In the genomic region with DNA sequence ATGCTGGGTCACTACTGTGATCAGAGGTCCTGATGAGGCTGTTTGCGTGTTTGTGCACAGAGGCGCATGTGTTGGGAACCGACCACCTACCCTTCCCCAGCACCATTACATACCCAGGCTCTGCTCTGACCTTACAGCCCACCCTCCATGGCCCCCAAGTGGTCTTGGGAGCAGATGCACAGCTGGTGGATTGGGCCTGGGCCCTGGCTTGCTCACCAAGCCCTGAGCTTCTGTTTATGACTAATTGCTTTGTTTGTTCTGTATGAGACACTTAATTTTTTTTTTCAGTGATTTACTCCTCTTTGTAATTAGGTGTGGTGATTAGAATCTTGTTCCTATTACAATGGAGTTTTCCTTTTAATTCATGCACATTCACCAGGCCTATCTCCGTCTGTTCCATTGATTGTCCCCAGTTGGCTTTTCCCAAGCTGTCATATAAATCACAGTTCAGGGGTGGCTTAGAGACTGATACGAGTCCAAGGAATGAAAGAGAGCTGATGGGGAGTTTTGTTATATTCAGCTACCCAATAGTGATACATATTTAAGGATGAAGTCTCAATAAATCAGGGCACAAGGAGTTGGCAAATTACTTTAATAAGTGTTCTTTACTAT, we compare ENCODE assay signal across 25 cellular contexts.
DNase-seq lines count a peak whose midpoint lies in the region; ATAC-seq and TF ChIP-seq lines count a peak whose summit lies in the region.
"Had no signal": no experiment of that assay in that cellular context is flagged by ENCODE, and none has a peak within 500 bp of the region (broad histone marks: within the 10 kb centered on the region; RNA-seq: fewer than 3 reads in every experiment).

No MANE protein-coding gene starts in this region.

- peaks cover 30% of the 10 kb centered on the region for H3K4me1 Mint-ChIP-seq in endodermal cell

- TF ChIP-seq CTCF in endodermal cell (conservative IDR thresholded peaks at IDR 0.05): no peak

- no peaks in the 10 kb centered on the region for H3K36me3 ChIP-seq in endodermal cell (ENCODE audit: control insufficient read depth, insufficient read depth, low read length)
- H3K36me3 ChIP-seq: MG63, upper lobe of right lung had no signal

- ATAC-seq in HG03025 (IDR thresholded peaks at IDR 0.05; ENCODE audit: low FRiP score, unreplicated experiment): no peak
- ATAC-seq: activated CD4-positive, alpha-beta T cell treated with anti-CD3 and anti-CD28 coated beads for 36 hours; left cardiac atrium; natural killer cell treated with Interleukin-12 subunit alpha and Interleukin-12 subunit beta and Interleukin-15 and Interleukin-18, amount 100 ng/mL, for 72 hours; stimulated activated naive B cell treated with anti-CD40 and anti-IgM and Interleukin-4, amounts not matched to agents 10 μg/mL and 1 μg/mL and 100 μg/mL, for 72 hours; upper lobe of right lung had no signal

- H3K27me3 ChIP-seq in endodermal cell (ENCODE audit: control insufficient read depth, insufficient read depth, low read length, poor library complexity, severe bottlenecking): no peaks in the 10 kb centered on the region
- H3K27me3 ChIP-seq: MG63, upper lobe of right lung had no signal

- H3K9ac ChIP-seq in endodermal cell (ENCODE audit: extremely low read depth, low read length, poor library complexity, severe bottlenecking): no peak overlapping the region

- no peak overlapping the region for H3K27ac Mint-ChIP-seq in endodermal cell
- H3K27ac Mint-ChIP-seq: activated CD4-positive, alpha-beta T cell treated with anti-CD3 and anti-CD28 coated beads for 36 hours; natural killer cell treated with Interleukin-12 subunit alpha and Interleukin-12 subunit beta and Interleukin-15 and Interleukin-18, amount 100 ng/mL, for 72 hours had no signal

- H3K36me3 Mint-ChIP-seq in endodermal cell (ENCODE audit: low read depth): peaks cover 2% of the 10 kb centered on the region
- H3K36me3 Mint-ChIP-seq: activated naive CD4-positive, alpha-beta T cell treated with anti-CD3 and anti-CD28 coated beads, Interleukin-2, amount 50 U/mL, for 24 hours; natural killer cell treated with Interleukin-12 subunit alpha and Interleukin-12 subunit beta and Interleukin-15 and Interleukin-18, amount 100 ng/mL, for 72 hours had no signal

- H3K27me3 Mint-ChIP-seq in endodermal cell (ENCODE audit: insufficient read depth): no peaks in the 10 kb centered on the region
- H3K27me3 Mint-ChIP-seq: activated CD4-positive, alpha-beta T cell treated with anti-CD3 and anti-CD28 coated beads for 36 hours; activated naive CD4-positive, alpha-beta T cell treated with anti-CD3 and anti-CD28 coated beads, Interleukin-2, amount 50 U/mL, for 24 hours; stimulated activated naive B cell treated with anti-CD40 and anti-IgM and Interleukin-4, amounts not matched to agents 10 μg/mL and 1 μg/mL and 100 μg/mL, for 72 hours had no signal

- 86% methylated on average over 4 of the region's 5 CpGs; no CpG with 5 or more reads in 1 of the 2 experiments for WGBS in endodermal cell (ENCODE audit: insufficient coverage in 1 of 2, insufficient read length in 1 of 2), 2 experiments

- peaks cover 33% of the 10 kb centered on the region for H3K4me1 ChIP-seq in endodermal cell (ENCODE audit: control insufficient read depth, insufficient read depth, low read length)
- H3K4me1 ChIP-seq: upper lobe of right lung had no signal

- H3K4me3 ChIP-seq in endodermal cell (ENCODE audit: low read length): no peak overlapping the region
- H3K4me3 ChIP-seq: MG63, upper lobe of right lung had no signal

- H3K4me3 Mint-ChIP-seq in endodermal cell: no peak overlapping the region
- H3K4me3 Mint-ChIP-seq: activated CD4-positive, alpha-beta T cell treated with anti-CD3 and anti-CD28 coated beads for 36 hours; activated naive CD4-positive, alpha-beta T cell treated with anti-CD3 and anti-CD28 coated beads, Interleukin-2, amount 50 U/mL, for 24 hours; natural killer cell treated with Interleukin-12 subunit alpha and Interleukin-12 subunit beta and Interleukin-15 and Interleukin-18, amount 100 ng/mL, for 72 hours; stimulated activated naive B cell treated with anti-CD40 and anti-IgM and Interleukin-4, amounts not matched to agents 10 μg/mL and 1 μg/mL and 100 μg/mL, for 72 hours had no signal

- H3K9me3 Mint-ChIP-seq in endodermal cell: no peaks in the 10 kb centered on the region
- H3K9me3 Mint-ChIP-seq: activated naive CD4-positive, alpha-beta T cell treated with anti-CD3 and anti-CD28 coated beads, Interleukin-2, amount 50 U/mL, for 24 hours; natural killer cell treated with Interleukin-12 subunit alpha and Interleukin-12 subunit beta and Interleukin-15 and Interleukin-18, amount 100 ng/mL, for 72 hours; stimulated activated naive B cell treated with anti-CD40 and anti-IgM and Interleukin-4, amounts not matched to agents 10 μg/mL and 1 μg/mL and 100 μg/mL, for 72 hours had no signal

- peak overlapping the region; percentile 0 for H3K27ac ChIP-seq in endodermal cell (ENCODE audit: low read depth, low read length)
- H3K27ac ChIP-seq: upper lobe of right lung had no signal

- DNase-seq in NCI-H2171 treated with DMSO at 0.1 percent for 48 hours (lab: John Stamatoyannopoulos, UW) (peak; percentile 76), NCI-H2171 (lab: John Stamatoyannopoulos, UW) (no peak), NCI-H82 (lab: John Stamatoyannopoulos, UW) (peak; percentile 91), endodermal cell (no peak), OCI-M2 (lab: John Stamatoyannopoulos, UW; ENCODE audit: unreplicated experiment) (no peak), NCI-H2029 treated with DMSO at 0.1 percent for 48 hours (lab: John Stamatoyannopoulos, UW) (no peak)
- no peak for DNase-seq in stimulated activated CD8-positive, alpha-beta memory T cell treated with anti-CD3 and anti-CD28 coated beads, Interleukin-4, amount 100 ng/mL, for 48 hours
- DNase-seq: 8988T; activated CD4-positive, alpha-beta T cell treated with anti-CD3 and anti-CD28 coated beads for 36 hours; activated T-cell treated with anti-CD3 and anti-CD28 coated beads for 4 hours; amygdala; Calu3; GOT3; hypothalamus; left cardiac atrium; MG63; NCI-H1436 treated with DMSO at 0.1 percent for 48 hours; NCI-H510A; NK-92 treated with Interleukin-12 subunit alpha and Interleukin-12 subunit beta, amount 100 ng/mL, for 24 hours; SHP77; stimulated activated naive B cell treated with anti-CD40 and anti-IgM and Interleukin-4, amounts not matched to agents 10 μg/mL and 1 μg/mL and 100 μg/mL, for 72 hours; upper lobe of right lung had no signal

- no peaks in the 10 kb centered on the region for H3K9me3 ChIP-seq in endodermal cell (ENCODE audit: control insufficient read depth, low read length)
- H3K9me3 ChIP-seq: MG63, upper lobe of right lung had no signal

Comparison
In these comparisons a context has a peak if more than half of its experiments do, and no peak if none do; other contexts are left out.
1. DNase-seq: peak in NCI-H2171 treated with DMSO at 0.1 percent for 48 hours (single experiment) and NCI-H82 (single experiment); none in NCI-H2171 (single experiment), endodermal cell (single experiment), stimulated activated CD8-positive, alpha-beta memory T cell treated with anti-CD3 and anti-CD28 coated beads, Interleukin-4, amount 100 ng/mL, for 48 hours (single experiment), OCI-M2 (single experiment) and NCI-H2029 treated with DMSO at 0.1 percent for 48 hours (single experiment).